In the genomic region with DNA sequence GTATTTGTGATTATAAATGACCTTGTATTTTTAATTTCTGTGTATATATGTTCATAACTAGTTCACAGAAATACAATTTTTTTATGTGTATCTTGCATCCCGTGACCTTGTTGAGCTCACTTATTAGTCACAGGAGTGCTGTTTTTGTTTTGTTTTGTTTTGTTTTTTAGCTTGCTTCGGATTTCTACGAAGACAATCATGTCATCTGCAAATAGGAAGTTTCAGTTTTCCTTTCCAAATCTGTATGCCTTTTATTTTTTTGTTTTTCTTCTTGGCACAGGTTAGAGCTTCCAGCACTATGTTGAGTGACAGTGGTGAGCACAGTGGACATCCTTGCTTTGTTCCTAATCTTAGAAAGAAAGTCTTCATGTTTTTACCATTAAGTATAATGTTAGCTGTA, we compare ENCODE assay signal across 16 cellular contexts.
"Had no signal": no experiment of that assay in that cellular context is flagged by ENCODE, and none has a peak within 500 bp of the region (broad histone marks: within the 10 kb centered on the region; RNA-seq: fewer than 3 reads in every experiment).

No MANE protein-coding gene starts in this region.

- ATAC-seq: activated naive CD4-positive, alpha-beta T cell treated with anti-CD3 and anti-CD28 coated beads, Interleukin-2, amount 50 U/mL, for 72 hours; effector memory CD8-positive, alpha-beta T cell; left cardiac atrium; stimulated activated naive CD8-positive, alpha-beta T cell treated with anti-CD3 and anti-CD28 coated beads, Interleukin-15, amount 100 ng/mL, for 72 hours; upper lobe of right lung had no signal

- DNase-seq: activated CD4-positive, alpha-beta T cell treated with anti-CD3 and anti-CD28 coated beads, Interleukin-2, amount 50 U/mL, for 4 hours; activated CD4-positive, CD25-positive, alpha-beta regulatory T cell treated with anti-CD3 and anti-CD28 coated beads, Interleukin-2, amount 50 U/mL, for 72 hours; activated effector memory CD4-positive, alpha-beta T cell treated with anti-CD3 and anti-CD28 coated beads, Interleukin-2, amount 50 U/mL, for 16 hours; activated T-cell treated with anti-CD3 and anti-CD28 coated beads, Interleukin-2, amount 50 U/mL, for 24 hours; amygdala; cerebellar nuclear complex; effector memory CD8-positive, alpha-beta T cell; left cardiac atrium; naive B cell; posterior cingulate gyrus; stimulated activated CD4-positive, alpha-beta T cell treated with anti-CD3 and anti-CD28 coated beads, Interleukin-15, amount 100 ng/mL, for 24 hours; stimulated activated CD4-positive, alpha-beta T cell treated with anti-CD3 and anti-CD28 coated beads, Interleukin-4, amount 100 ng/mL, for 24 hours; stimulated activated naive CD8-positive, alpha-beta T cell treated with anti-CD3 and anti-CD28 coated beads, Interleukin-15, amount 100 ng/mL, for 72 hours; testis; upper lobe of right lung had no signal
